In genomic region chr10:7967035-7967434, GRCh38 we compare ENCODE assay signal across 21 cellular contexts.
"Had no signal": no experiment of that assay in that cellular context is flagged by ENCODE, and none has a peak within 500 bp of the region (broad histone marks: within the 10 kb centered on the region; RNA-seq: fewer than 3 reads in every experiment).

No MANE protein-coding gene starts in this region.

- H3K27ac ChIP-seq: dorsolateral prefrontal cortex, neutrophil, pancreas, stomach, thyroid gland had no signal

- DNase-seq: dorsolateral prefrontal cortex; effector CD4-positive, alpha-beta T cell; head of caudate nucleus; left colon; naive B cell; pancreas; stimulated activated CD4-positive, alpha-beta T cell treated with anti-CD3 and anti-CD28 coated beads, Interleukin-12 subunit alpha, Interleukin-12 subunit beta, amount 100 ng/mL, for 4 hours; stimulated activated CD4-positive, alpha-beta T cell treated with anti-CD3 and anti-CD28 coated beads, Interleukin-1b, Interleukin-23, amount 100 ng/mL, for 48 hours; stimulated activated CD4-positive, alpha-beta T cell treated with anti-CD3 and anti-CD28 coated beads, Interleukin-4, amount 100 ng/mL, for 1 hour; stimulated activated CD8-positive, alpha-beta memory T cell treated with anti-CD3 and anti-CD28 coated beads, Interleukin-4, amount 100 ng/mL, for 48 hours; stimulated activated naive CD4-positive, alpha-beta T cell; stomach; thyroid gland; trophoblast cell had no signal

- H3K4me3 ChIP-seq: dorsolateral prefrontal cortex, lung, pancreas, smooth muscle cell, stomach, thyroid gland had no signal

- H3K27me3 ChIP-seq: dorsolateral prefrontal cortex, neutrophil, pancreas, stomach, thyroid gland had no signal

- H3K9me3 ChIP-seq: neutrophil, pancreas, stomach, thyroid gland had no signal

- FAIRE-seq: colon, frontal cortex, pancreas had no signal

- ATAC-seq: left colon; natural killer cell treated with Interleukin-12 subunit alpha and Interleukin-12 subunit beta and Interleukin-15 and Interleukin-18, amount 100 ng/mL, for 72 hours; pancreas; sciatic nerve had no signal

- H3K4me1 ChIP-seq: pancreas, stomach had no signal
